In genomic region chr20:48788486-48789072, GRCh38 we compare ENCODE assay signal across 9 cellular contexts. TPM values are rescaled to one million over a fixed set of nuclear protein-coding genes. Genes with fewer than 3 reads are reported as not detected.
A peak's percentile ranks its signal among the peaks of the same experiment; 100 is the strongest.
DNase-seq lines count a peak whose midpoint lies in the region; ATAC-seq, FAIRE-seq and TF ChIP-seq lines count a peak whose summit lies in the region.
"Had no signal": no experiment of that assay in that cellular context is flagged by ENCODE, and none has a peak within 500 bp of the region (broad histone marks: within the 10 kb centered on the region; RNA-seq: fewer than 3 reads in every experiment).

No MANE protein-coding gene starts in this region.

- peak overlapping the region; percentile 4 to 66; a peak in 2 of 6 replicates for H3K27ac ChIP-seq in A549

- H3K4me3 Mint-ChIP-seq in activated naive CD8-positive, alpha-beta T cell treated with anti-CD3 and anti-CD28 coated beads, Interleukin-2, amount 50 U/mL, for 24 hours: peak overlapping the region; percentile 13

- H3K4me2 ChIP-seq in A549: peak overlapping the region; percentile 52; the same call in 2 of the 3 replicates

- no peak overlapping the region for H3K4me3 ChIP-seq in A549

- H3K36me3 Mint-ChIP-seq in activated naive CD8-positive, alpha-beta T cell treated with anti-CD3 and anti-CD28 coated beads, Interleukin-2, amount 50 U/mL, for 24 hours (ENCODE audit: low read depth): peaks cover 11% of the 10 kb centered on the region

- TF ChIP-seq RAD21 in A549 (conservative IDR thresholded peaks at IDR 0.05 in 1 of 2, IDR thresholded peaks at IDR 0.05 in 1 of 2): no peak

- in situ Hi-C loops in ACHN (cut with HindIII; ENCODE audit: low pct_ligation_motif_present, low pct_unique_long_range_greater_than_20kb, low sequenced_read_pairs): no loop called here

- H3K4me1 ChIP-seq in A549: peaks cover 27% of the 10 kb centered on the region

- FAIRE-seq in A549 (lab: Jason Lieb, UNC): no peak
- FAIRE-seq: D721Med had no signal

- CTCF ChIA-PET in A549 (lab: Yijun Ruan, JAX): interaction anchor here (0.7 to 2.8 kb wide), 6 partner anchors 9 to 131 kb away, joined by 3 to 12 read pairs (median 3); no protein-coding TSS in a partner anchor

- H3K9me3 Mint-ChIP-seq in activated naive CD8-positive, alpha-beta T cell treated with anti-CD3 and anti-CD28 coated beads, Interleukin-2, amount 50 U/mL, for 24 hours: no peaks in the 10 kb centered on the region

- peak overlapping the region; percentile 89 for H3K27ac Mint-ChIP-seq in activated naive CD8-positive, alpha-beta T cell treated with anti-CD3 and anti-CD28 coated beads, Interleukin-2, amount 50 U/mL, for 24 hours

- POLR2A ChIA-PET in A549 (lab: Yijun Ruan, JAX): no interaction called here

- no peaks in the 10 kb centered on the region for H3K9me3 ChIP-seq in A549

- no peak for ATAC-seq in A549
- peak; percentile 61 for ATAC-seq in GM19023 (IDR thresholded peaks at IDR 0.05; ENCODE audit: unreplicated experiment)
- ATAC-seq in HG03108 (IDR thresholded peaks at IDR 0.05; ENCODE audit: unreplicated experiment): peak; percentile 51
- ATAC-seq in activated naive CD8-positive, alpha-beta T cell treated with anti-CD3 and anti-CD28 coated beads, Interleukin-2, amount 50 U/mL, for 24 hours: peak; percentile 34

- 89% methylated on average over 9 of the region's 9 CpGs for WGBS in A549 (ENCODE audit: missing lambda C conversion rate)

- no peak for TF ChIP-seq EP300 in A549 (IDR thresholded peaks at IDR 0.05)

- H3K4me1 Mint-ChIP-seq in activated naive CD8-positive, alpha-beta T cell treated with anti-CD3 and anti-CD28 coated beads, Interleukin-2, amount 50 U/mL, for 24 hours: peaks cover 67% of the 10 kb centered on the region

- DNase-seq in A549 (ENCODE audit: low read depth in 1 of 2, low spot score in 1 of 2): no peak
- no peak for DNase-seq in activated naive CD8-positive, alpha-beta T cell treated with anti-CD3 and anti-CD28 coated beads, Interleukin-2, amount 50 U/mL, for 24 hours
- DNase-seq in stimulated activated CD4-positive, alpha-beta T cell treated with anti-CD3 and anti-CD28 coated beads, Interleukin-1b, Interleukin-23, amount 100 ng/mL, for 48 hours: no peak
- no peak for DNase-seq in activated CD4-positive, alpha-beta T cell treated with anti-CD3 and anti-CD28 coated beads for 4 hours
- DNase-seq in ACHN: no peak
- no peak for DNase-seq in activated CD4-positive, alpha-beta T cell treated with anti-CD3 and anti-CD28 coated beads, Interleukin-2, amount 50 U/mL, for 4 hours

- H3K27me3 Mint-ChIP-seq in activated naive CD8-positive, alpha-beta T cell treated with anti-CD3 and anti-CD28 coated beads, Interleukin-2, amount 50 U/mL, for 24 hours: no peaks in the 10 kb centered on the region

- TF ChIP-seq POLR2A in A549 (IDR thresholded peaks at IDR 0.05; ENCODE audit: low read length): no peak

- TF ChIP-seq CTCF in A549 (IDR thresholded peaks at IDR 0.05): no peak

TF ChIP-seq in A549, 52 proteins besides CTCF, POLR2A, EP300 and RAD21:
- TF ChIP-seq ZNF302 (CRISPR knock-in tag; IDR thresholded peaks at IDR 0.05) (no peak), SREBF2 (IDR thresholded peaks at IDR 0.05) (no peak), CBX2 (IDR thresholded peaks at IDR 0.05; ENCODE audit: borderline replicate concordance, low read depth) (no peak), EHMT2 (IDR thresholded peaks at IDR 0.05; ENCODE audit: low read depth) (no peak), EHF (CRISPR knock-in tag; IDR thresholded peaks at IDR 0.05) (no peak), CBX8 (IDR thresholded peaks at IDR 0.05) (no peak), CHD2 (IDR thresholded peaks at IDR 0.05; ENCODE audit: low read length, partially characterized antibody) (no peak), HDAC2 (IDR thresholded peaks at IDR 0.05) (no peak), HES2 (IDR thresholded peaks at IDR 0.05) (no peak), BHLHE40 (IDR thresholded peaks at IDR 0.05; ENCODE audit: low read depth, low read length) (no peak), RARB (CRISPR knock-in tag; IDR thresholded peaks at IDR 0.05) (no peak), ESRRA (IDR thresholded peaks at IDR 0.05; ENCODE audit: borderline replicate concordance, low read length) (no peak), BCL3 (IDR thresholded peaks at IDR 0.05) (no peak), FOSL2 (IDR thresholded peaks at IDR 0.05) (no peak), FOSL2 (CRISPR knock-in tag; IDR thresholded peaks at IDR 0.05) (no peak), ELK1 (IDR thresholded peaks at IDR 0.05; ENCODE audit: low read depth, low read length) (no peak), NPAS2 (CRISPR knock-in tag; IDR thresholded peaks at IDR 0.05; ENCODE audit: borderline replicate concordance) (no peak), ATOH8 (CRISPR knock-in tag; IDR thresholded peaks at IDR 0.05; ENCODE audit: low read depth) (no peak)

RNA-seq across cellular contexts. Expression of gene PREX1, which starts 39.2 kb away (rescaled TPM):
- 3.6 and 4.3 TPM in 2 replicates for polyA plus RNA-seq in A549 (2011; rRNA removed)
- 9.7 and 13.2 TPM in 2 replicates for polyA plus RNA-seq in A549 (2012; cell fraction: cytosol; rRNA removed)
- 19.4 and 21.9 TPM in 2 replicates for polyA plus RNA-seq in A549 (2012; cell fraction: nucleus; rRNA removed)
- polyA plus RNA-seq in A549 (2017; fragmentation: RNase III; extraction: RNeasy Plus Mini Kit Qiagen cat#74134 plus additional on column Dnase treatment): 4.2 to 5.2 TPM (median 5.0 TPM) in 3 replicates
- 5.0 and 5.5 TPM in 2 replicates for polyA minus RNA-seq in A549 (2011; rRNA and poly(A)+ RNA removed)

Comparison
In these comparisons a context has a peak if more than half of its experiments do, and no peak if none do; other contexts are left out.
1. ATAC-seq: peak in GM19023 (single experiment), HG03108 (single experiment) and activated naive CD8-positive, alpha-beta T cell treated with anti-CD3 and anti-CD28 coated beads, Interleukin-2, amount 50 U/mL, for 24 hours (single experiment); none in A549 (0 of 2).